Comparison of ENCODE assay signal across 17 cellular contexts in the genomic region with DNA sequence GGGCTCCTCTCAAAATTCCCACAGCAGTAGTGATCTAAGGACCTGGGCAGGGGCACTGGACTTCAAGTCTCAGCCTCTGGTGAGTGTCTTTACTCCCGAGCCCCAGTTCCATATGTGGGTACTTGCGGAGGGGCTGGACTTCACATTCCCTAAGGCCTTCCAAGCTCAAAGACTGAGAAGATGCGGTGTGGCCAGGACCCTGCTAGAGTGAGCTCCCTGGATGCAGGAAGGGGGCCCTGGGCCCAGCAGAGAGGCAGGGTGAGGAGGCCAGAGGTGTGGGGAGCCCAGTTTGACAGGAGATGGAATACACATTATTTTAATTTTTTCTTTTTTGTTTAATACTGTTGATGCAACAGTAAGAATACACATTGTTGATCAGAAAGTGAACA.
DNase-seq lines count a peak whose midpoint lies in the region; ATAC-seq and TF ChIP-seq lines count a peak whose summit lies in the region.
"Had no signal": no experiment of that assay in that cellular context is flagged by ENCODE, and none has a peak within 500 bp of the region (broad histone marks: within the 10 kb centered on the region; RNA-seq: fewer than 3 reads in every experiment).

No MANE protein-coding gene starts in this region.

- no peaks in the 10 kb centered on the region for H3K9me3 Mint-ChIP-seq in activated naive CD4-positive, alpha-beta T cell treated with anti-CD3 and anti-CD28 coated beads, Interleukin-2, amount 50 U/mL, for 24 hours
- H3K9me3 Mint-ChIP-seq in WTC11: no peaks in the 10 kb centered on the region
- no peaks in the 10 kb centered on the region for H3K9me3 Mint-ChIP-seq in natural killer cell
- no peaks in the 10 kb centered on the region for H3K9me3 Mint-ChIP-seq in type B pancreatic cell
- no peaks in the 10 kb centered on the region for H3K9me3 Mint-ChIP-seq in progenitor cell of endocrine pancreas (ENCODE audit: low read depth)
- H3K9me3 Mint-ChIP-seq: CD4-positive, alpha-beta memory T cell had no signal

- peak overlapping the region; percentile 39 for H3K27ac Mint-ChIP-seq in activated naive CD4-positive, alpha-beta T cell treated with anti-CD3 and anti-CD28 coated beads, Interleukin-2, amount 50 U/mL, for 24 hours
- H3K27ac Mint-ChIP-seq in WTC11 (no peak overlapping the region), natural killer cell (peak overlapping the region; percentile 61 to 90), type B pancreatic cell (peak overlapping the region; percentile 16), progenitor cell of endocrine pancreas (no peak overlapping the region)

- no peak for DNase-seq in activated naive CD4-positive, alpha-beta T cell treated with anti-CD3 and anti-CD28 coated beads, Interleukin-2, amount 50 U/mL, for 16 hours
- no peak for DNase-seq in WTC11 (ENCODE audit: low spot score)
- no peak for DNase-seq in natural killer cell
- no peak for DNase-seq in type B pancreatic cell (ENCODE audit: extremely low spot score, unreplicated experiment)
- no peak for DNase-seq in ureter (ENCODE audit: low spot score)
- no peak for DNase-seq in progenitor cell of endocrine pancreas (ENCODE audit: low spot score, unreplicated experiment)
- DNase-seq: CD4-positive, alpha-beta memory T cell; GF-D8; MG63; NCI-H1092 treated with DMSO at 0.1 percent for 48 hours; NCI-H1694; NCI-H446; NCI-H82; SHP77 had no signal

- CTCF ChIA-PET in WTC11 (lab: Charles Lee): interaction anchor here (1.0 kb wide), 2 partner anchors 42 to 110 kb away, joined by 3 to 4 read pairs; no protein-coding TSS in a partner anchor

- ATAC-seq in WTC11 (peak; percentile 12; the same call in 1 of the 2 replicates), natural killer cell (no peak), GM21423 (IDR thresholded peaks at IDR 0.05; ENCODE audit: unreplicated experiment) (no peak)
- ATAC-seq: Panc1 had no signal

- no peak for TF ChIP-seq CTCF in WTC11 (IDR thresholded peaks at IDR 0.05)
- TF ChIP-seq CTCF in natural killer cell (IDR thresholded peaks at IDR 0.05): no peak
- no peak for TF ChIP-seq CTCF in type B pancreatic cell (conservative IDR thresholded peaks at IDR 0.05)
- no peak for TF ChIP-seq CTCF in progenitor cell of endocrine pancreas (IDR thresholded peaks at IDR 0.05; ENCODE audit: unreplicated experiment)

- POLR2A ChIA-PET in WTC11 (lab: Charles Lee): no interaction called here

- H3K36me3 Mint-ChIP-seq in activated naive CD4-positive, alpha-beta T cell treated with anti-CD3 and anti-CD28 coated beads, Interleukin-2, amount 50 U/mL, for 24 hours: no peaks in the 10 kb centered on the region
- H3K36me3 Mint-ChIP-seq in WTC11 (no peaks in the 10 kb centered on the region), natural killer cell (no peaks in the 10 kb centered on the region), type B pancreatic cell (no peaks in the 10 kb centered on the region), progenitor cell of endocrine pancreas (ENCODE audit: insufficient read depth) (no peaks in the 10 kb centered on the region)
- H3K36me3 Mint-ChIP-seq: CD4-positive, alpha-beta memory T cell had no signal

- H3K4me1 Mint-ChIP-seq in activated naive CD4-positive, alpha-beta T cell treated with anti-CD3 and anti-CD28 coated beads, Interleukin-2, amount 50 U/mL, for 24 hours: peaks cover 18% of the 10 kb centered on the region
- H3K4me1 Mint-ChIP-seq in WTC11: peaks cover 24% of the 10 kb centered on the region
- peaks cover 45 to 59% of the 10 kb centered on the region in 2 donors for H3K4me1 Mint-ChIP-seq in natural killer cell
- H3K4me1 Mint-ChIP-seq in type B pancreatic cell (ENCODE audit: unreplicated experiment): peaks cover 18% of the 10 kb centered on the region
- H3K4me1 Mint-ChIP-seq in progenitor cell of endocrine pancreas (ENCODE audit: low read depth): no peaks in the 10 kb centered on the region

- no peaks in the 10 kb centered on the region for H3K27me3 Mint-ChIP-seq in activated naive CD4-positive, alpha-beta T cell treated with anti-CD3 and anti-CD28 coated beads, Interleukin-2, amount 50 U/mL, for 24 hours
- peaks cover 4% of the 10 kb centered on the region; the same call in 1 of the 2 replicates for H3K27me3 Mint-ChIP-seq in WTC11 (ENCODE audit: low read depth)
- H3K27me3 Mint-ChIP-seq in natural killer cell (ENCODE audit: low read depth in 2 of 2): no peaks in the 10 kb centered on the region
- H3K27me3 Mint-ChIP-seq in type B pancreatic cell: peaks cover 5% of the 10 kb centered on the region
- H3K27me3 Mint-ChIP-seq in progenitor cell of endocrine pancreas: no peaks in the 10 kb centered on the region

- intact Hi-C loops in natural killer cell (cut with micrococcal nuclease): no loop called here

- H3K4me3 Mint-ChIP-seq in activated naive CD4-positive, alpha-beta T cell treated with anti-CD3 and anti-CD28 coated beads, Interleukin-2, amount 50 U/mL, for 24 hours: no peak overlapping the region
- H3K4me3 Mint-ChIP-seq in WTC11 (no peak overlapping the region), natural killer cell (peak overlapping the region; percentile 77), type B pancreatic cell (no peak overlapping the region), progenitor cell of endocrine pancreas (ENCODE audit: low read depth) (no peak overlapping the region)

TF ChIP-seq in WTC11, 78 proteins besides CTCF, POLR2A, EP300 and RAD21:
- no peak for TF ChIP-seq FOXJ3 (CRISPR knock-in tag; IDR thresholded peaks at IDR 0.05; ENCODE audit: borderline replicate concordance)
TF ChIP-seq in WTC11: peak in this region for 0.

Comparison
In these comparisons a context has a peak if more than half of its experiments do, and no peak if none do; other contexts are left out.
1. H3K27ac Mint-ChIP-seq: peak in activated naive CD4-positive, alpha-beta T cell treated with anti-CD3 and anti-CD28 coated beads, Interleukin-2, amount 50 U/mL, for 24 hours (single experiment), natural killer cell (2 of 2) and type B pancreatic cell (single experiment); none in WTC11 (single experiment) and progenitor cell of endocrine pancreas (single experiment).